30 cellular contexts compared by ENCODE assay signal in the genomic region with DNA sequence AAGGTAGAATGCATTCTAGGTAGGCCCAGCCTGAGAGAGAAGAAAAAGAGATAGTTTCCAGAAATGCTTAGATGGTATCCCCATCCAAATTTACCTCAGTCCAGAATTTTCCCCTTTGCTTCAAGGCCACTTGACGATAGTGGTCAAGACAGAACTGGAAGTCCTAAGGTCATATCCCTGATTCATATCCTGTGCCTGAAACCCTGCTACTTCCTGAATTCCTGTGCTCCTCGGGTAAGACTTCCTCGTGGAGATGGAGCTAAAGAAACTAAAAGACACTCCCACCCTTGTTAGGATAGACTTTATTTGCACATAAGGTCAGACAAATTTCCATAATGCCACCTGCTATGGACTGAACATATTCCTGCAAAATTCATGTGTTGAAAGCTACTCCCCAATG.
"Had no signal": no experiment of that assay in that cellular context is flagged by ENCODE, and none has a peak within 500 bp of the region (broad histone marks: within the 10 kb centered on the region; RNA-seq: fewer than 3 reads in every experiment).

No MANE protein-coding gene starts in this region.

- H3K4me1 ChIP-seq: prostate gland, sigmoid colon, thyroid gland, upper lobe of left lung had no signal

- H3K27me3 ChIP-seq: brain microvascular endothelial cell, pancreas, sigmoid colon, thyroid gland, upper lobe of left lung, vagina had no signal

- H3K4me2 ChIP-seq: smooth muscle cell had no signal

- H3K9me3 ChIP-seq: pancreas, prostate gland, sigmoid colon, thyroid gland, upper lobe of left lung, vagina had no signal

- DNase-seq: activated CD4-positive, alpha-beta T cell treated with anti-CD3 and anti-CD28 coated beads for 1 hour; activated CD4-positive, alpha-beta T cell treated with anti-CD3 and anti-CD28 coated beads, Interleukin-2, amount 50 U/mL, for 1 hour; activated CD8-positive, alpha-beta T cell treated with anti-CD3 and anti-CD28 coated beads for 36 hours; activated gamma-delta T cell treated with Interleukin-2 at 50 U/mL for 16 hours; activated naive CD4-positive, alpha-beta T cell treated with anti-CD3 and anti-CD28 coated beads, Interleukin-2, amount 50 U/mL, for 16 hours; activated T-cell treated with anti-CD3 and anti-CD28 coated beads, Interleukin-2, amount 50 U/mL, for 4 hours; amniotic stem cell; brain microvascular endothelial cell; caudate nucleus; islet precursor cell; naive thymus-derived CD4-positive, alpha-beta T cell; pancreas; retina; sigmoid colon; stimulated activated CD4-positive, alpha-beta T cell treated with anti-CD3 and anti-CD28 coated beads, Interleukin-1b, Interleukin-23, amount 100 ng/mL, for 48 hours; stimulated activated CD4-positive, alpha-beta T cell treated with anti-CD3 and anti-CD28 coated beads, Interleukin-4, amount 100 ng/mL, for 4 hours; stimulated activated CD8-positive, alpha-beta memory T cell treated with anti-CD3 and anti-CD28 coated beads, Interleukin-4, amount 100 ng/mL, for 48 hours; stimulated activated naive CD8-positive, alpha-beta T cell treated with anti-CD3 and anti-CD28 coated beads, Interleukin-15, amount 100 ng/mL, for 72 hours; substantia nigra; T-helper 2 cell; thyroid gland; upper lobe of left lung had no signal

- H3K27ac ChIP-seq: brain microvascular endothelial cell, prostate gland, sigmoid colon, thyroid gland, upper lobe of left lung, vagina had no signal

- FAIRE-seq: astrocyte, frontal cortex, pancreas had no signal

- H3K36me3 ChIP-seq: brain microvascular endothelial cell, pancreas, prostate gland, sigmoid colon, thyroid gland, upper lobe of left lung, vagina had no signal

- ATAC-seq: activated CD8-positive, alpha-beta T cell treated with anti-CD3 and anti-CD28 coated beads for 36 hours; activated T-cell treated with anti-CD3 and anti-CD28 coated beads, Interleukin-2, amount 50 U/mL, for 4 hours; activated T-helper 17 cell treated with anti-CD3 and anti-CD28 coated beads, Interleukin-2, amount 50 U/mL, for 72 hours; naive thymus-derived CD4-positive, alpha-beta T cell; stimulated activated memory B cell treated with anti-CD40 and anti-IgM and Interleukin-4, amounts not matched to agents 10 μg/mL and 1 μg/mL and 100 μg/mL, for 72 hours; stimulated activated naive CD8-positive, alpha-beta T cell treated with anti-CD3 and anti-CD28 coated beads, Interleukin-15, amount 100 ng/mL, for 72 hours; WTC11 had no signal

- H3K4me3 ChIP-seq: pancreas, prostate gland, sigmoid colon, smooth muscle cell, thyroid gland, upper lobe of left lung, vagina had no signal
